In genomic region chr6:75128881-75129570, GRCh38 we compare ENCODE assay signal across 36 cellular contexts.
DNase-seq lines count a peak whose midpoint lies in the region; ATAC-seq, FAIRE-seq and TF ChIP-seq lines count a peak whose summit lies in the region.
"Had no signal": no experiment of that assay in that cellular context is flagged by ENCODE, and none has a peak within 500 bp of the region (broad histone marks: within the 10 kb centered on the region; RNA-seq: fewer than 3 reads in every experiment).

No MANE protein-coding gene starts in this region.

- H3K27ac ChIP-seq in keratinocyte (ENCODE audit: control insufficient read depth, insufficient read depth, low read length) = no peak overlapping the region
- H3K27ac ChIP-seq: A549; BLaER1 treated with 17β-estradiol and CSF1 and Interleukin-3, amounts not matched to agents 10 nM and 100 nM; lower lobe of right lung; right atrium auricular region had no signal

- peak overlapping the region; percentile 71 for H3K27ac Mint-ChIP-seq in chondrocyte (ENCODE audit: unreplicated experiment)
- H3K27ac Mint-ChIP-seq: activated naive CD4-positive, alpha-beta T cell treated with anti-CD3 and anti-CD28 coated beads for 36 hours; endodermal cell; IgD-negative memory B cell; natural killer cell treated with Interleukin-12 subunit alpha and Interleukin-12 subunit beta and Interleukin-15 and Interleukin-18, amount 100 ng/mL, for 72 hours; T-helper 1 cell treated with Interleukin-12 subunit alpha and Interleukin-12 subunit beta and Interleukin-4 antibody, amounts not matched to agents 30 μg/mL and 1 μg/mL, for 36 hours; type B pancreatic cell had no signal

- no peaks in the 10 kb centered on the region for H3K27me3 ChIP-seq in keratinocyte (ENCODE audit: control insufficient read depth, extremely low read depth, insufficient read depth, low read length)
- H3K27me3 ChIP-seq: BLaER1 treated with 17β-estradiol and CSF1 and Interleukin-3, amounts not matched to agents 10 nM and 100 nM; right atrium auricular region had no signal

- no peaks in the 10 kb centered on the region for H3K79me2 ChIP-seq in keratinocyte (ENCODE audit: control insufficient read depth, insufficient read depth, low read length)

- H3K4me3 Mint-ChIP-seq in chondrocyte (ENCODE audit: unreplicated experiment) = no peak overlapping the region
- H3K4me3 Mint-ChIP-seq: activated naive CD4-positive, alpha-beta T cell treated with anti-CD3 and anti-CD28 coated beads for 36 hours; endodermal cell; IgD-negative memory B cell; natural killer cell treated with Interleukin-12 subunit alpha and Interleukin-12 subunit beta and Interleukin-15 and Interleukin-18, amount 100 ng/mL, for 72 hours; T-helper 1 cell treated with Interleukin-12 subunit alpha and Interleukin-12 subunit beta and Interleukin-4 antibody, amounts not matched to agents 30 μg/mL and 1 μg/mL, for 36 hours; type B pancreatic cell had no signal

- no peaks in the 10 kb centered on the region for H3K9me1 ChIP-seq in keratinocyte (ENCODE audit: control insufficient read depth, extremely low read depth, insufficient read depth, low read length)

- peaks cover 83% of the 10 kb centered on the region for H3K36me3 Mint-ChIP-seq in chondrocyte (ENCODE audit: low read depth)
- H3K36me3 Mint-ChIP-seq: IgD-negative memory B cell; natural killer cell treated with Interleukin-12 subunit alpha and Interleukin-12 subunit beta and Interleukin-15 and Interleukin-18, amount 100 ng/mL, for 72 hours had no signal

- no peak overlapping the region for H3K4me3 ChIP-seq in AG10803 (ENCODE audit: low read length)
- H3K4me3 ChIP-seq in keratinocyte (ENCODE audit: control insufficient read depth in 2 of 3, extremely low read depth in 1 of 3, insufficient read depth in 2 of 3, low read depth in 1 of 3, low read length in 3 of 3) = no peak overlapping the region
- H3K4me3 ChIP-seq: A549; BLaER1 treated with 17β-estradiol and CSF1 and Interleukin-3, amounts not matched to agents 10 nM and 100 nM; GM12878; lower lobe of right lung; mucosa of descending colon; right atrium auricular region had no signal

- TF ChIP-seq CTCF in AG10803 (conservative IDR thresholded peaks at IDR 0.05; ENCODE audit: low read length) (no peak), chondrocyte (IDR thresholded peaks at IDR 0.05) (no peak), keratinocyte (optimal IDR thresholded peaks at IDR 0.05 in 1 of 3, IDR thresholded peaks at IDR 0.05 in 1 of 3, conservative IDR thresholded peaks at IDR 0.05 in 1 of 3; ENCODE audit: extremely low read depth in 1 of 3, insufficient read depth in 2 of 3, low read length in 3 of 3) (no peak), GM10266 (IDR thresholded peaks at IDR 0.05; ENCODE audit: control insufficient read depth, insufficient read depth, low read depth, missing control alignments) (no peak)

- no peaks in the 10 kb centered on the region for H3K9me3 Mint-ChIP-seq in chondrocyte (ENCODE audit: low read depth)
- H3K9me3 Mint-ChIP-seq: activated naive CD4-positive, alpha-beta T cell treated with anti-CD3 and anti-CD28 coated beads for 36 hours; endodermal cell; T-helper 1 cell treated with Interleukin-12 subunit alpha and Interleukin-12 subunit beta and Interleukin-4 antibody, amounts not matched to agents 30 μg/mL and 1 μg/mL, for 36 hours had no signal

- no peaks in the 10 kb centered on the region for H4K20me1 ChIP-seq in keratinocyte (ENCODE audit: control insufficient read depth, extremely low read depth, insufficient read depth, low read length)
- H4K20me1 ChIP-seq: BLaER1 treated with 17β-estradiol and CSF1 and Interleukin-3, amounts not matched to agents 10 nM and 100 nM had no signal

- H3K4me1 ChIP-seq in keratinocyte (ENCODE audit: control insufficient read depth, extremely low read depth, insufficient read depth, low read length) = no peaks in the 10 kb centered on the region
- H3K4me1 ChIP-seq: A549; BLaER1 treated with 17β-estradiol and CSF1 and Interleukin-3, amounts not matched to agents 10 nM and 100 nM; Caco-2; lower lobe of right lung; right atrium auricular region had no signal

- FAIRE-seq in keratinocyte (lab: Jason Lieb, UNC) = peak; percentile 5
- FAIRE-seq: A549, GM12878, H1, TTC549 had no signal

- no peaks in the 10 kb centered on the region for H3K27me3 Mint-ChIP-seq in chondrocyte (ENCODE audit: low read depth)
- H3K27me3 Mint-ChIP-seq: IgD-negative memory B cell, type B pancreatic cell had no signal

- peaks cover 89% of the 10 kb centered on the region for H3K4me1 Mint-ChIP-seq in chondrocyte (ENCODE audit: low read depth)
- H3K4me1 Mint-ChIP-seq: endodermal cell, IgD-negative memory B cell had no signal

- H3K4me2 ChIP-seq in keratinocyte (ENCODE audit: control insufficient read depth, extremely low read depth, insufficient read depth, low read depth, low read length) = no peak overlapping the region
- H3K4me2 ChIP-seq: A549; BLaER1 treated with 17β-estradiol and CSF1 and Interleukin-3, amounts not matched to agents 10 nM and 100 nM had no signal

- no peak overlapping the region for H3K9ac ChIP-seq in keratinocyte (ENCODE audit: control insufficient read depth, extremely low read depth, insufficient read depth, low read length)
- H3K9ac ChIP-seq: BLaER1 treated with 17β-estradiol and CSF1 and Interleukin-3, amounts not matched to agents 10 nM and 100 nM had no signal

- dilution Hi-C loops in keratinocyte (cut with MboI; ENCODE audit: extremely low pct_ligation_motif_present, low sequenced_read_pairs) = no loop called here

- no peaks in the 10 kb centered on the region for H3K9me3 ChIP-seq in keratinocyte (ENCODE audit: control insufficient read depth, low read depth, low read length)
- H3K9me3 ChIP-seq: A549; BLaER1 treated with 17β-estradiol and CSF1 and Interleukin-3, amounts not matched to agents 10 nM and 100 nM; Caco-2; lower lobe of right lung; mucosa of descending colon; right atrium auricular region had no signal

- DNase-seq in AG10803 (ENCODE audit: low read depth) (peak; percentile 86), M059J (ENCODE audit: low read depth) (peak; percentile 66), chondrocyte (ENCODE audit: low spot score) (no peak), keratinocyte (ENCODE audit: low read depth, low spot score) (no peak), OCI-M2 (lab: John Stamatoyannopoulos, UW; ENCODE audit: unreplicated experiment) (no peak), GM10266 (ENCODE audit: extremely low spot score) (no peak)
- DNase-seq: activated CD4-positive, alpha-beta T cell treated with anti-CD3 and anti-CD28 coated beads, Interleukin-2, amount 50 U/mL, for 48 hours; activated naive CD4-positive, alpha-beta T cell treated with anti-CD3 and anti-CD28 coated beads for 36 hours; amniotic stem cell; Caco-2; cortex of kidney; endodermal cell; GF-D8; kidney glomerular epithelial cell; lower lobe of right lung; mucosa of descending colon; NCI-H1417; NCI-H2081 treated with DMSO at 0.1 percent for 48 hours; NCI-H345; NCI-H748 treated with DMSO at 0.1 percent for 48 hours; stimulated activated CD4-positive, alpha-beta T cell treated with anti-CD3 and anti-CD28 coated beads, Interleukin-12 subunit alpha, Interleukin-12 subunit beta, amount 100 ng/mL, for 4 hours; stimulated activated CD4-positive, alpha-beta T cell treated with anti-CD3 and anti-CD28 coated beads, Interleukin-4, amount 100 ng/mL, for 1 hour had no signal

- H2AFZ ChIP-seq in keratinocyte (ENCODE audit: control insufficient read depth, low read length) = no peak overlapping the region

- ATAC-seq in HG03354 (IDR thresholded peaks at IDR 0.05; ENCODE audit: poor library complexity, severe bottlenecking, unreplicated experiment) (no peak), GM21526 (IDR thresholded peaks at IDR 0.05; ENCODE audit: low FRiP score, unreplicated experiment) (no peak)
- ATAC-seq: A549; activated CD4-positive, CD25-positive, alpha-beta regulatory T cell treated with anti-CD3 and anti-CD28 coated beads, Interleukin-2, amount 50 U/mL, for 24 hours; esophagus mucosa; GM12878; lower lobe of right lung; mucosa of descending colon; natural killer cell treated with Interleukin-12 subunit alpha and Interleukin-12 subunit beta and Interleukin-15 and Interleukin-18, amount 100 ng/mL, for 72 hours had no signal

- H3K36me3 ChIP-seq in keratinocyte (ENCODE audit: control insufficient read depth in 2 of 2, extremely low read depth in 1 of 2, insufficient read depth in 2 of 2, low read length in 2 of 2) = peaks cover 21 to 46% of the 10 kb centered on the region in 2 experiments
- H3K36me3 ChIP-seq: BLaER1 treated with 17β-estradiol and CSF1 and Interleukin-3, amounts not matched to agents 10 nM and 100 nM; lower lobe of right lung; right atrium auricular region had no signal

Comparison
In these comparisons a context has a peak if more than half of its experiments do, and no peak if none do; other contexts are left out.
1. DNase-seq: peak in AG10803 (single experiment) and M059J (single experiment); none in chondrocyte (single experiment), keratinocyte (single experiment), OCI-M2 (single experiment) and GM10266 (single experiment).